In the genomic region with DNA sequence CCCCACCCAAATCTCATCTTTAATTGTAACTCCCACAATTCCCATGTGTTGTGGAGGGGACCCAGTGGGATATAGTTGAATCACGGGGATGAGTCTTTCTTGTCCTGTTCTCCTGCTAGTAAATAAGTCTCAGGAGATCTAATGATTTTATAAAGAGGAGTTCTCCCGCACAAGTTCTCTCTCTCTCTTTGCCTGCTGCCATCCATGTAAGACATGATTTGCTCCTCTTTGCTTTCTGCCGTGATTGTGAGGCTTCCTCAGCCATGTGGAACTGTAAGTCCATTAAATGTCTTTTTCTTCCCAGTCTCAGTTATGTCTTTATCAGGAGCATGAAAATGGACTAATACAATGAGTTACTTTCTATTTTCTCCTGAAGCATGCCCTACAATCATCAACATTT, we compare ENCODE assay signal across 33 cellular contexts.
"Had no signal": no experiment of that assay in that cellular context is flagged by ENCODE, and none has a peak within 500 bp of the region (broad histone marks: within the 10 kb centered on the region; RNA-seq: fewer than 3 reads in every experiment).

No MANE protein-coding gene starts in this region.

- H3K4me3 ChIP-seq: adrenal gland, ascending aorta, body of pancreas, breast epithelium, cardiac muscle cell had no signal

- ATAC-seq: activated naive CD4-positive, alpha-beta T cell treated with anti-CD3 and anti-CD28 coated beads, Interleukin-2, amount 50 U/mL, for 72 hours; activated naive CD8-positive, alpha-beta T cell treated with anti-CD3 and anti-CD28 coated beads, Interleukin-2, amount 50 U/mL, for 24 hours; activated T-cell treated with anti-CD3 and anti-CD28 coated beads, Interleukin-2, amount 50 U/mL, for 72 hours; activated T-helper 17 cell treated with anti-CD3 and anti-CD28 coated beads, Interleukin-2, amount 50 U/mL, for 72 hours; body of pancreas had no signal

- H3K27ac ChIP-seq: adrenal gland, ascending aorta, body of pancreas, brain microvascular endothelial cell, breast epithelium, cardiac muscle cell had no signal

- H3K9me3 ChIP-seq: adrenal gland, ascending aorta, body of pancreas, breast epithelium had no signal

- FAIRE-seq: astrocyte, bronchial epithelial cell had no signal

- DNase-seq: activated effector memory CD4-positive, alpha-beta T cell treated with anti-CD3 and anti-CD28 coated beads, Interleukin-2, amount 50 U/mL, for 16 hours; activated effector memory CD4-positive, alpha-beta T cell treated with Interleukin-2 at 50 U/mL for 16 hours; activated gamma-delta T cell; activated gamma-delta T cell treated with Interleukin-2 at 50 U/mL for 16 hours; activated naive CD4-positive, alpha-beta T cell; activated naive CD4-positive, alpha-beta T cell treated with anti-CD3 and anti-CD28 coated beads for 36 hours; activated naive CD4-positive, alpha-beta T cell treated with anti-CD3 and anti-CD28 coated beads, Interleukin-2, amount 10 ng/mL, durations not matched to agents 7 days and 5 days; activated naive CD4-positive, alpha-beta T cell treated with anti-CD3 and anti-CD28 coated beads, Interleukin-2, amount 50 U/mL, for 16 hours; activated naive CD4-positive, alpha-beta T cell treated with Interleukin-2 at 50 U/mL for 16 hours; activated naive CD8-positive, alpha-beta T cell treated with anti-CD3 and anti-CD28 coated beads for 36 hours; activated naive CD8-positive, alpha-beta T cell treated with anti-CD3 and anti-CD28 coated beads, Interleukin-2, amount 10 ng/mL, durations not matched to agents 7 days and 5 days; activated naive CD8-positive, alpha-beta T cell treated with anti-CD3 and anti-CD28 coated beads, Interleukin-2, amount 50 U/mL, for 24 hours; activated T-cell treated with anti-CD3 and anti-CD28 coated beads, Interleukin-2, amount 50 U/mL, for 24 hours; activated T-cell treated with anti-CD3 and anti-CD28 coated beads, Interleukin-2, amount 50 U/mL, for 4 hours; activated T-cell treated with anti-CD3 and anti-CD28 coated beads, Interleukin-2, amount 50 U/mL, for 48 hours; activated T-cell treated with anti-CD3 and anti-CD28 coated beads, Interleukin-2, amount 50 U/mL, for 72 hours; adrenal gland; amniotic stem cell; amygdala; anterior cingulate cortex; aorta; body of pancreas; brain microvascular endothelial cell; caudate nucleus; central memory CD4-positive, alpha-beta T cell; cerebellar nuclear complex had no signal

- H3K4me1 ChIP-seq: adrenal gland, ascending aorta, body of pancreas, breast epithelium had no signal

- H3K36me3 ChIP-seq: adrenal gland, ascending aorta, brain microvascular endothelial cell, breast epithelium, cardiac muscle cell had no signal

- H3K27me3 ChIP-seq: adrenal gland, ascending aorta, body of pancreas, brain microvascular endothelial cell, breast epithelium, cardiac muscle cell had no signal
